ENCODE assay signal across 15 cellular contexts in the genomic region with DNA sequence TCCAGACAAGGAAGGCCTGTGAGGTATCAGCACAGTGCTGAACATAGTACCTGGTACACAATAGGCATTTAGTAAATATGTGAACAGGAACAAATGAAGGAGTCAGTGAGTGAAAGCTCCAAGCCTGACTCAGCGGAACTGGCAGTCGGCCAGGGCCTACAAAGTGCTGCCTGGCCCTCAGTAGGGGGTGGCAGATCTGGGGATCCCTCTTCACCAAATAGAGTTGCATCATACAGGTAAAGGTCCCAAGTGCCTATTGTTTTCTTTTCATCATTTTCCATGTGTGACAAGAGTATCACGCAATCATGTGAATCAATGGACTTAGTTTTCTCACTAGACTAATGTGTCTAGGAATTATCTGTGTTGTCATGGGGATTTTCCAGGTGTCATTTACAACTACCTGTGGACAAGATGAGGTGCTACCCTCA. TPM values are rescaled to one million over a fixed set of nuclear protein-coding genes. Genes with fewer than 3 reads are reported as not detected.
DNase-seq lines count a peak whose midpoint lies in the region; ATAC-seq and TF ChIP-seq lines count a peak whose summit lies in the region.
"Had no signal": no experiment of that assay in that cellular context is flagged by ENCODE, and none has a peak within 500 bp of the region (broad histone marks: within the 10 kb centered on the region; RNA-seq: fewer than 3 reads in every experiment).

No MANE protein-coding gene starts in this region.

- BruUV-seq in mammary epithelial cell (replicated peaks; lab: Mats Ljungman, UMichigan) = no TSS peak

- in situ Hi-C loops in mammary epithelial cell (cut with MboI; ENCODE audit: low sequenced_read_pairs in 2 of 2) = no loop called here

- H3K27me3 ChIP-seq in mammary epithelial cell (ENCODE audit: insufficient read depth, low read length) (no peaks in the 10 kb centered on the region), lung (ENCODE audit: control insufficient read depth, insufficient read depth) (no peaks in the 10 kb centered on the region), right cardiac atrium (ENCODE audit: control insufficient read depth, insufficient read depth) (no peaks in the 10 kb centered on the region)

- H3K36me3 ChIP-seq in mammary epithelial cell (ENCODE audit: insufficient read depth, low read length) (no peaks in the 10 kb centered on the region), lung (ENCODE audit: control insufficient read depth in 2 of 2, insufficient read depth in 2 of 2, low read length in 2 of 2) (no peaks in the 10 kb centered on the region)

- WGBS in mammary epithelial cell (ENCODE audit: low coverage, missing lambda C conversion rate) = 16% methylated on average over 3 of the region's 3 CpGs
- WGBS in lung, 2 donors = 79 to 84% methylated on average over 3 of the region's 3 CpGs
- WGBS in right cardiac atrium = 86% methylated on average over 3 of the region's 3 CpGs

- no peak overlapping the region for H2AFZ ChIP-seq in mammary epithelial cell (ENCODE audit: low read depth, low read length)

- dilution Hi-C loops in mammary epithelial cell (cut with HindIII; ENCODE audit: low sequenced_read_pairs) = loop anchor here (5.0 kb wide), 1 partner anchor 82 kb away; no protein-coding TSS in a partner anchor

- H3K27ac ChIP-seq in mammary epithelial cell (ENCODE audit: insufficient read depth, low read depth, low read length) (no peak overlapping the region), lung (ENCODE audit: low read depth in 1 of 2, low read length in 1 of 2) (no peak overlapping the region), right cardiac atrium (ENCODE audit: low read length) (no peak overlapping the region)

- TF ChIP-seq CTCF in mammary epithelial cell (conservative IDR thresholded peaks at IDR 0.05 in 1 of 2, IDR thresholded peaks at IDR 0.05 in 1 of 2; ENCODE audit: extremely low read depth in 1 of 2, insufficient read depth in 1 of 2, low read depth in 1 of 2, low read length in 2 of 2) (no peak), lung (IDR thresholded peaks at IDR 0.05; ENCODE audit: control extremely low read depth, extremely low read depth) (no peak)

- no peaks in the 10 kb centered on the region for H4K20me1 ChIP-seq in mammary epithelial cell (ENCODE audit: insufficient read depth, low read length)

- H3K4me1 ChIP-seq in mammary epithelial cell (ENCODE audit: insufficient read depth, low read length) = no peaks in the 10 kb centered on the region
- no peaks in the 10 kb centered on the region for H3K4me1 ChIP-seq in lung (ENCODE audit: control insufficient read depth in 2 of 2, insufficient read depth in 2 of 2, low read length in 2 of 2)
- no peaks in the 10 kb centered on the region for H3K4me1 ChIP-seq in right cardiac atrium (ENCODE audit: control insufficient read depth, insufficient read depth, low read length)

- no peaks in the 10 kb centered on the region for H3K79me2 ChIP-seq in mammary epithelial cell (ENCODE audit: insufficient read depth, low read length)

- no peak overlapping the region for H3K4me2 ChIP-seq in mammary epithelial cell (ENCODE audit: insufficient read depth, low read depth, low read length)

- H3K9me3 ChIP-seq in mammary epithelial cell (replicated peaks; ENCODE audit: insufficient read depth, low read length) = no peaks in the 10 kb centered on the region
- H3K9me3 ChIP-seq in lung (ENCODE audit: control insufficient read depth in 2 of 2, insufficient read depth in 1 of 2, low read length in 1 of 2) = no peaks in the 10 kb centered on the region
- no peaks in the 10 kb centered on the region for H3K9me3 ChIP-seq in right cardiac atrium (ENCODE audit: control insufficient read depth, low read length)

- TF ChIP-seq EP300 in Ishikawa (IDR thresholded peaks at IDR 0.05; ENCODE audit: borderline replicate concordance) = no peak

- no peak for TF ChIP-seq RAD21 in Ishikawa (IDR thresholded peaks at IDR 0.05; ENCODE audit: low read depth)

- H3K4me3 ChIP-seq in mammary epithelial cell (replicated peaks in 1 of 3; ENCODE audit: insufficient read depth in 1 of 3, low read depth in 2 of 3, low read length in 3 of 3) (no peak overlapping the region), lung (no peak overlapping the region), right cardiac atrium (ENCODE audit: low read length) (no peak overlapping the region)

- CTCF ChIA-PET in mammary epithelial cell (lab: Charles Lee; ENCODE audit: low non-redundant PET) = no interaction called here

- intact Hi-C loops in mammary epithelial cell (cut with micrococcal nuclease) = no loop called here
- intact Hi-C loops in right cardiac atrium (cut with DNase I) = no loop called here

- no peak overlapping the region for H3K9ac ChIP-seq in mammary epithelial cell (ENCODE audit: insufficient read depth, low read length)

- no peak for ATAC-seq in lung (ENCODE audit: insufficient read depth, low FRiP score)
- no peak for ATAC-seq in HG03097 (IDR thresholded peaks at IDR 0.05; ENCODE audit: low FRiP score, unreplicated experiment)
- no peak for ATAC-seq in GM21529 (IDR thresholded peaks at IDR 0.05; ENCODE audit: unreplicated experiment)
- ATAC-seq in GM18907 (IDR thresholded peaks at IDR 0.05; ENCODE audit: unreplicated experiment) = no peak
- no peak for ATAC-seq in right cardiac atrium
- ATAC-seq: activated naive CD4-positive, alpha-beta T cell treated with anti-CD3 and anti-CD28 coated beads, Interleukin-2, amount 50 U/mL, for 72 hours; left ventricle myocardium superior; natural killer cell had no signal

- DNase-seq in COLO668 (lab: John Stamatoyannopoulos, UW; ENCODE audit: unreplicated experiment) (peak; percentile 33), mammary epithelial cell (peak; percentile 41), lung (ENCODE audit: low spot score) (peak; percentile 31), right cardiac atrium (no peak)
- DNase-seq: activated CD4-positive, CD25-positive, alpha-beta regulatory T cell treated with anti-CD3 and anti-CD28 coated beads, Interleukin-2, amount 50 U/mL, for 72 hours; left ventricle myocardium superior; natural killer cell; NCI-H187 treated with DMSO at 0.1 percent for 48 hours; NCI-H748 treated with DMSO at 0.1 percent for 48 hours; T-helper 1 cell had no signal

TF ChIP-seq in Ishikawa, 13 proteins besides CTCF, POLR2A, EP300 and RAD21:
- TF ChIP-seq NFIC (IDR thresholded peaks at IDR 0.05) = peak; percentile 42; the same call in 1 of the 2 replicates
- no peak for TF ChIP-seq TAF1 (IDR thresholded peaks at IDR 0.05; ENCODE audit: low read depth)
- TF ChIP-seq FOXM1 (IDR thresholded peaks at IDR 0.05; ENCODE audit: borderline replicate concordance, low read depth) = no peak
- TF ChIP-seq YY1 (IDR thresholded peaks at IDR 0.05; ENCODE audit: low read depth) = no peak
- no peak for TF ChIP-seq ZBTB7A (IDR thresholded peaks at IDR 0.05; ENCODE audit: low read depth)
- TF ChIP-seq, protein P1, sequence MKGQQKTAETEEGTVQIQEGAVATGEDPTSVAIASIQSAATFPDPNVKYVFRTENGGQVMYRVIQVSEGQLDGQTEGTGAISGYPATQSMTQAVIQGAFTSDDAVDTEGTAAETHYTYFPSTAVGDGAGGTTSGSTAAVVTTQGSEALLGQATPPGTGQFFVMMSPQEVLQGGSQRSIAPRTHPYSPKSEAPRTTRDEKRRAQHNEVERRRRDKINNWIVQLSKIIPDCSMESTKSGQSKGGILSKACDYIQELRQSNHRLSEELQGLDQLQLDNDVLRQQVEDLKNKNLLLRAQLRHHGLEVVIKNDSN (IDR thresholded peaks at IDR 0.05) = no peak
- TF ChIP-seq CEBPB (IDR thresholded peaks at IDR 0.05) = 0 out of 2 replicates have a peak, but pooled peaks have one; percentile 26
- TF ChIP-seq, protein P2, sequence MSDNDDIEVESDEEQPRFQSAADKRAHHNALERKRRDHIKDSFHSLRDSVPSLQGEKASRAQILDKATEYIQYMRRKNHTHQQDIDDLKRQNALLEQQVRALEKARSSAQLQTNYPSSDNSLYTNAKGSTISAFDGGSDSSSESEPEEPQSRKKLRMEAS (IDR thresholded peaks at IDR 0.05) = no peak

RNA-seq across cellular contexts. Expression of a gene that starts 9.2 kb away (rescaled TPM):
- total RNA-seq in mammary epithelial cell (not detected), lung (1 to 10 TPM in 1 of 2 donors, not detected in 1; 1.2 TPM), right cardiac atrium (not detected)
- polyA plus RNA-seq in mammary epithelial cell (not detected), lung (under 1 TPM in 1 of 2 donors, not detected in 1; 0.01 TPM), right cardiac atrium (not detected)
- polyA minus RNA-seq in mammary epithelial cell = not detected
- total RNA-seq: activated naive CD4-positive, alpha-beta T cell treated with anti-CD3 and anti-CD28 coated beads, Interleukin-2, amount 50 U/mL, for 72 hours; left ventricle myocardium superior; natural killer cell had no signal

Comparison
In these comparisons a context has a peak if more than half of its experiments do, and no peak if none do; other contexts are left out.
1. DNase-seq: peak in COLO668 (single experiment), mammary epithelial cell (single experiment) and lung (single experiment); none in right cardiac atrium (0 of 3).